ENCODE assay signal across 21 cellular contexts in the genomic region with DNA sequence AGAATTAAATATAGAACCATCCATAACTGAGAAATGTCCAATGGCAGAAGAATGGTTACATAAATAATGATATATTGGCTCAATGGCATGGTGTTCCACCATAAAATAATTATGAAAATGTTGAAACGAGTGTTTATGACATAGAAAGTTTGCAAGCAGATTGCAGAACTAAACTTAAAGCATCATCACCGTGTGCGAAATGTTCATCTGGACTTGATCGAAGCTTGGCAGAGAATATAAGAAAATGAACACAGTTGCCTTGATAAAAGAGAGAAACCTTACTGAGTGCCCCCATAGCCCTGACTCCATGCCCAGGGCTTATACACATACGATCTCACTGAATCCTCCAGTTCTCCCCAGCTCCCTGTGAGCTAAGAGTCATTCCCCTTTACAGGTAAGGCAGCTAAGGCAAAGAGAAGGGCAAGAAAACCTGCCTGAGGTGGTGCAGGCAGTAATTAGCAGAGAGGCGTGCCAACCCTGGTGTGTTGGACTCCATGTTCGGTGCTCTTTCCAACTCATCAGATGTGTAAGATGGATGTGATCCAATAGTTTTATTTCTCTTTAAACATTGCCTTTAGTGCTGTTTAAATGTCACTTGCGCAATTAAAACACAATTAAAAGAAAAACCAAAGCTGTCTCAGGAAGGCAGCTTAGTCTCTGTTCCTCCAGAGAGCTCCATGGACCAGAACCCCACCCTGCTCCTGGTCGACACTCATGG. TPM values are rescaled to one million over a fixed set of nuclear protein-coding genes. Genes with fewer than 3 reads are reported as not detected.
DNase-seq lines count a peak whose midpoint lies in the region; ATAC-seq and TF ChIP-seq lines count a peak whose summit lies in the region.
"Had no signal": no experiment of that assay in that cellular context is flagged by ENCODE, and none has a peak within 500 bp of the region (broad histone marks: within the 10 kb centered on the region; RNA-seq: fewer than 3 reads in every experiment).

No MANE protein-coding gene starts in this region.

- H3K9me3 ChIP-seq in colonic mucosa (no peaks in the 10 kb centered on the region), mucosa of descending colon (no peaks in the 10 kb centered on the region)
- H3K9me3 ChIP-seq: BLaER1, SK-N-SH had no signal

- H3K4me3 ChIP-seq in colonic mucosa (no peak overlapping the region), mucosa of descending colon (no peak overlapping the region)
- H3K4me3 ChIP-seq: BLaER1 had no signal

- no peak overlapping the region for H3K9ac ChIP-seq in colonic mucosa (ENCODE audit: low read depth in 2 of 2, low read length in 2 of 2)
- H3K9ac ChIP-seq: BLaER1, SK-N-SH had no signal

- ATAC-seq in mucosa of descending colon (peak; percentile 94), foreskin keratinocyte (no peak), HG02678 (IDR thresholded peaks at IDR 0.05; ENCODE audit: unreplicated experiment) (no peak)
- ATAC-seq: HCT116, Panc1 had no signal

- no peaks in the 10 kb centered on the region for H3K27me3 ChIP-seq in colonic mucosa
- H3K27me3 ChIP-seq in foreskin keratinocyte = peaks cover 27% of the 10 kb centered on the region
- H3K27me3 ChIP-seq: BLaER1 had no signal

- intact Hi-C loops in colonic mucosa (cut with DNase I) = no loop called here
- intact Hi-C loops in mucosa of descending colon (cut with DNase I, micrococcal nuclease) = no loop called here

- H3K4me1 ChIP-seq in colonic mucosa (no peaks in the 10 kb centered on the region), mucosa of descending colon (ENCODE audit: low read depth) (peaks cover 22% of the 10 kb centered on the region), foreskin keratinocyte (no peaks in the 10 kb centered on the region)

- DNase-seq in NCI-H69 (lab: John Stamatoyannopoulos, UW) (peak; percentile 52), colonic mucosa (peak; percentile 66), mucosa of descending colon (peak in 2 of 3 donors; percentile 57 to 79), globus pallidus (ENCODE audit: low spot score) (no peak), foreskin keratinocyte (no peak), T1000 (lab: John Stamatoyannopoulos, UW) (no peak)
- DNase-seq: ACHN; Calu3; CD4-positive, alpha-beta memory T cell; Kasumi-1; NCI-H1417; NCI-H187; NCI-H2107; NK-92 treated with Interleukin-12 subunit alpha and Interleukin-12 subunit beta, amount 100 ng/mL, for 24 hours; SIG-M5; SK-N-SH had no signal

- TF ChIP-seq CTCF in colonic mucosa (IDR thresholded peaks at IDR 0.05) (no peak), mucosa of descending colon (IDR thresholded peaks at IDR 0.05) (no peak), foreskin keratinocyte (conservative IDR thresholded peaks at IDR 0.05) (no peak)

- H3K27ac ChIP-seq in colonic mucosa (peak overlapping the region; percentile 65), foreskin keratinocyte (no peak overlapping the region)
- H3K27ac ChIP-seq: BLaER1 had no signal

- no peaks in the 10 kb centered on the region for H3K36me3 ChIP-seq in colonic mucosa
- H3K36me3 ChIP-seq in mucosa of descending colon (ENCODE audit: low read depth) = no peaks in the 10 kb centered on the region
- H3K36me3 ChIP-seq: BLaER1 had no signal

RNA-seq across cellular contexts. Expression of a gene that starts 21.8 kb away (rescaled TPM):
- under 1 TPM; 0.45 to 0.59 TPM for total RNA-seq in colonic mucosa
- under 1 TPM in 1 of 3 donors, not detected in 2; 0.99 TPM for total RNA-seq in mucosa of descending colon
- 3.2 and 4.8 TPM in 2 replicates for total RNA-seq in foreskin keratinocyte
- 2.8 and 4.0 TPM in 2 replicates for polyA plus RNA-seq in foreskin keratinocyte
- polyA plus RNA-seq: CD4-positive, alpha-beta memory T cell; IgD-negative memory B cell had no signal

Comparison
In these comparisons a context has a peak if more than half of its experiments do, and no peak if none do; other contexts are left out.
1. DNase-seq: peak in NCI-H69 (single experiment), colonic mucosa (single experiment) and mucosa of descending colon (2 of 3); none in globus pallidus (single experiment), foreskin keratinocyte (0 of 2) and T1000 (single experiment).